In genomic region chr5:130743091-130743490, GRCh38 we compare ENCODE assay signal across 24 cellular contexts.
DNase-seq lines count a peak whose midpoint lies in the region; ATAC-seq and TF ChIP-seq lines count a peak whose summit lies in the region.
"Had no signal": no experiment of that assay in that cellular context is flagged by ENCODE, and none has a peak within 500 bp of the region (broad histone marks: within the 10 kb centered on the region; RNA-seq: fewer than 3 reads in every experiment).

No MANE protein-coding gene starts in this region.

- no peaks in the 10 kb centered on the region for H3K4me1 Mint-ChIP-seq in neural progenitor cell
- H3K4me1 Mint-ChIP-seq: CD14-positive monocyte; CD4-positive, alpha-beta memory T cell; CD4-positive, CD25-positive, alpha-beta regulatory T cell; CD8-positive, alpha-beta memory T cell had no signal

- H3K9ac ChIP-seq in Karpas-422 (ENCODE audit: low read length) (no peak overlapping the region), neural progenitor cell (no peak overlapping the region)
- H3K9ac ChIP-seq: BLaER1 had no signal

- no peaks in the 10 kb centered on the region for H3K36me3 ChIP-seq in Karpas-422 (ENCODE audit: insufficient read depth, low read length)
- H3K36me3 ChIP-seq in neural progenitor cell: no peaks in the 10 kb centered on the region
- H3K36me3 ChIP-seq: BE2C, BLaER1 had no signal

- no peaks in the 10 kb centered on the region for H3K9me2 ChIP-seq in Karpas-422 (replicated peaks; ENCODE audit: insufficient read depth, low read length)

- H3K27ac ChIP-seq in Karpas-422 (ENCODE audit: low read length): 0 out of 2 replicates have a peak overlapping the region, but pooled peaks have one; percentile 14
- H3K27ac ChIP-seq in neural progenitor cell: no peak overlapping the region
- H3K27ac ChIP-seq: BLaER1 had no signal

- H3K4me3 ChIP-seq in Karpas-422 (ENCODE audit: low read length) (no peak overlapping the region), neural progenitor cell (no peak overlapping the region)
- H3K4me3 ChIP-seq: BLaER1, GM12878 had no signal

- no peak for ATAC-seq in HG02981 (IDR thresholded peaks at IDR 0.05; ENCODE audit: unreplicated experiment)
- ATAC-seq in GM19463 (IDR thresholded peaks at IDR 0.05; ENCODE audit: unreplicated experiment): no peak
- ATAC-seq: GM12878 had no signal

- no peak overlapping the region for H3K27ac Mint-ChIP-seq in neural progenitor cell
- H3K27ac Mint-ChIP-seq: CD14-positive monocyte; CD4-positive, alpha-beta memory T cell; CD4-positive, CD25-positive, alpha-beta regulatory T cell; CD8-positive, alpha-beta memory T cell had no signal

- H3K9me3 ChIP-seq in Karpas-422 (ENCODE audit: low read length) (0 out of 2 replicates have a peak, but pooled peaks cover 4% of the 10 kb centered on the region), neural progenitor cell (ENCODE audit: low read depth) (no peaks in the 10 kb centered on the region)
- H3K9me3 ChIP-seq: BE2C had no signal

- TF ChIP-seq CTCF in neural progenitor cell (IDR thresholded peaks at IDR 0.05): no peak

- H3K4me2 ChIP-seq in Karpas-422 (ENCODE audit: low read depth, low read length, poor library complexity, severe bottlenecking) (peak overlapping the region; percentile 16), neural progenitor cell (no peak overlapping the region)
- H3K4me2 ChIP-seq: BLaER1 had no signal

- H3K9me3 Mint-ChIP-seq in neural progenitor cell: peaks cover 13% of the 10 kb centered on the region

- no peaks in the 10 kb centered on the region for H3K27me3 Mint-ChIP-seq in neural progenitor cell (ENCODE audit: insufficient read depth, low read depth)

- H3K27me3 ChIP-seq in Karpas-422 (ENCODE audit: low read length) (no peaks in the 10 kb centered on the region), neural progenitor cell (no peaks in the 10 kb centered on the region)
- H3K27me3 ChIP-seq: BE2C, BLaER1 had no signal

- H3K4me3 Mint-ChIP-seq in neural progenitor cell: no peak overlapping the region
- H3K4me3 Mint-ChIP-seq: CD14-positive monocyte; CD4-positive, alpha-beta memory T cell; CD4-positive, CD25-positive, alpha-beta regulatory T cell; CD8-positive, alpha-beta memory T cell had no signal

- H4K20me1 ChIP-seq in Karpas-422 (ENCODE audit: insufficient read depth, low read depth, low read length): no peaks in the 10 kb centered on the region
- H4K20me1 ChIP-seq in neural progenitor cell (ENCODE audit: low read depth): no peaks in the 10 kb centered on the region
- H4K20me1 ChIP-seq: BLaER1 had no signal

- H2AFZ ChIP-seq in Karpas-422 (ENCODE audit: low read length) (no peak overlapping the region), neural progenitor cell (replicated peaks) (peak overlapping the region; percentile 15)

- peaks cover 5% of the 10 kb centered on the region for H3K36me3 Mint-ChIP-seq in neural progenitor cell
- H3K36me3 Mint-ChIP-seq: CD14-positive monocyte; CD4-positive, alpha-beta memory T cell; CD4-positive, CD25-positive, alpha-beta regulatory T cell; CD8-positive, alpha-beta memory T cell had no signal

- H3K79me2 ChIP-seq in Karpas-422 (ENCODE audit: low read length): no peaks in the 10 kb centered on the region
- H3K79me2 ChIP-seq in neural progenitor cell (ENCODE audit: low read depth): no peaks in the 10 kb centered on the region

- H3K4me1 ChIP-seq in Karpas-422 (ENCODE audit: low read length) (peaks cover 18% of the 10 kb centered on the region), neural progenitor cell (no peaks in the 10 kb centered on the region)
- H3K4me1 ChIP-seq: BE2C, BLaER1 had no signal

- peak; percentile 77 for DNase-seq in Karpas-422
- peak; percentile 63 for DNase-seq in left kidney (ENCODE audit: low read depth, low spot score)
- DNase-seq in neural progenitor cell (ENCODE audit: low spot score): no peak
- DNase-seq in stimulated activated CD4-positive, alpha-beta T cell treated with anti-CD3 and anti-CD28 coated beads, Interleukin-1b, Interleukin-23, amount 100 ng/mL, for 48 hours: no peak
- DNase-seq: 8988T; ACHN; BE2C; C1 segment of cervical spinal cord; CD4-positive, alpha-beta memory T cell; CD4-positive, CD25-positive, alpha-beta regulatory T cell; CD8-positive, alpha-beta memory T cell; COR-L47; DMS 273 treated with DMSO at 0.1 percent for 48 hours; DMS153; DMS53; DMS79; DND-41; EL; GDM1 had no signal

- no peaks in the 10 kb centered on the region for H3F3A ChIP-seq in neural progenitor cell (ENCODE audit: low read depth)

Comparison
In these comparisons a context has a peak if more than half of its experiments do, and no peak if none do; other contexts are left out.
1. DNase-seq: peak in Karpas-422 (single experiment) and left kidney (single experiment); none in neural progenitor cell (single experiment) and stimulated activated CD4-positive, alpha-beta T cell treated with anti-CD3 and anti-CD28 coated beads, Interleukin-1b, Interleukin-23, amount 100 ng/mL, for 48 hours (single experiment).